In genomic region chr2:133192028-133192427, GRCh38 we compare ENCODE assay signal across 15 cellular contexts.
"Had no signal": no experiment of that assay in that cellular context is flagged by ENCODE, and none has a peak within 500 bp of the region (broad histone marks: within the 10 kb centered on the region; RNA-seq: fewer than 3 reads in every experiment).

No MANE protein-coding gene starts in this region.

- H3K27me3 Mint-ChIP-seq: activated naive CD4-positive, alpha-beta T cell treated with anti-CD3 and anti-CD28 coated beads, Interleukin-2, amount 50 U/mL, for 24 hours; dendritic cell treated with granulocyte-macrophage colony-stimulating factor and Interleukin-4, amounts not matched to agents 40 ng/mL and 50 ng/mL, for 4 days had no signal

- H3K27me3 ChIP-seq: ascending aorta, breast epithelium, pancreas, sigmoid colon, spleen, upper lobe of right lung had no signal

- H3K4me1 ChIP-seq: ascending aorta, breast epithelium, pancreas, sigmoid colon, spleen, upper lobe of right lung had no signal

- H3K4me3 Mint-ChIP-seq: activated naive CD4-positive, alpha-beta T cell treated with anti-CD3 and anti-CD28 coated beads, Interleukin-2, amount 50 U/mL, for 24 hours; activated T-cell treated with anti-CD3 and anti-CD28 coated beads, Interleukin-2, amount 50 U/mL, for 72 hours; dendritic cell treated with granulocyte-macrophage colony-stimulating factor and Interleukin-4, amounts not matched to agents 40 ng/mL and 50 ng/mL, for 4 days; stimulated activated naive B cell treated with anti-CD40 and anti-IgM and Interleukin-4, amounts not matched to agents 10 μg/mL and 1 μg/mL and 100 μg/mL, for 72 hours had no signal

- DNase-seq: activated CD4-positive, alpha-beta T cell treated with anti-CD3 and anti-CD28 coated beads, Interleukin-2, amount 50 U/mL, for 4 hours; activated effector memory CD4-positive, alpha-beta T cell treated with anti-CD3 and anti-CD28 coated beads, Interleukin-2, amount 50 U/mL, for 16 hours; activated T-cell treated with anti-CD3 and anti-CD28 coated beads, Interleukin-2, amount 50 U/mL, for 72 hours; effector CD8-positive, alpha-beta T cell; left ventricle myocardium superior; pancreas; sigmoid colon; spleen; stimulated activated naive B cell treated with anti-CD40 and anti-IgM and Interleukin-4, amounts not matched to agents 10 μg/mL and 1 μg/mL and 100 μg/mL, for 72 hours; upper lobe of right lung had no signal

- ATAC-seq: activated T-cell treated with anti-CD3 and anti-CD28 coated beads, Interleukin-2, amount 50 U/mL, for 72 hours; left ventricle myocardium superior; pancreas; stimulated activated naive B cell treated with anti-CD40 and anti-IgM and Interleukin-4, amounts not matched to agents 10 μg/mL and 1 μg/mL and 100 μg/mL, for 72 hours; upper lobe of right lung had no signal

- H3K36me3 ChIP-seq: ascending aorta, breast epithelium, pancreas, sigmoid colon, spleen, thoracic aorta, upper lobe of right lung had no signal

- H3K27ac Mint-ChIP-seq: activated naive CD4-positive, alpha-beta T cell treated with anti-CD3 and anti-CD28 coated beads, Interleukin-2, amount 50 U/mL, for 24 hours; activated T-cell treated with anti-CD3 and anti-CD28 coated beads, Interleukin-2, amount 50 U/mL, for 72 hours; dendritic cell treated with granulocyte-macrophage colony-stimulating factor and Interleukin-4, amounts not matched to agents 40 ng/mL and 50 ng/mL, for 4 days; stimulated activated naive B cell treated with anti-CD40 and anti-IgM and Interleukin-4, amounts not matched to agents 10 μg/mL and 1 μg/mL and 100 μg/mL, for 72 hours had no signal

- H3K4me3 ChIP-seq: ascending aorta, breast epithelium, pancreas, sigmoid colon, spleen, thoracic aorta, upper lobe of right lung had no signal

- H3K9me3 ChIP-seq: pancreas, sigmoid colon, thoracic aorta had no signal

- H3K36me3 Mint-ChIP-seq: activated naive CD4-positive, alpha-beta T cell treated with anti-CD3 and anti-CD28 coated beads, Interleukin-2, amount 50 U/mL, for 24 hours; stimulated activated naive B cell treated with anti-CD40 and anti-IgM and Interleukin-4, amounts not matched to agents 10 μg/mL and 1 μg/mL and 100 μg/mL, for 72 hours had no signal

- H3K27ac ChIP-seq: ascending aorta, breast epithelium, pancreas, sigmoid colon, spleen, thoracic aorta, upper lobe of right lung had no signal

- H3K4me1 Mint-ChIP-seq: activated naive CD4-positive, alpha-beta T cell treated with anti-CD3 and anti-CD28 coated beads, Interleukin-2, amount 50 U/mL, for 24 hours; stimulated activated naive B cell treated with anti-CD40 and anti-IgM and Interleukin-4, amounts not matched to agents 10 μg/mL and 1 μg/mL and 100 μg/mL, for 72 hours had no signal
